7 cellular contexts compared by ENCODE assay signal in genomic region chr2:230703514-230703913, GRCh38.
"Had no signal": no experiment of that assay in that cellular context is flagged by ENCODE, and none has a peak within 500 bp of the region (broad histone marks: within the 10 kb centered on the region; RNA-seq: fewer than 3 reads in every experiment).

No MANE protein-coding gene starts in this region.

- H3K9ac ChIP-seq: KMS-11 had no signal

- H3K27ac ChIP-seq: KMS-11 had no signal

- DNase-seq: GOT3, H9, HCEC 1CT, KBM-7 had no signal

- FAIRE-seq: H54, HTR-8/SVneo had no signal

- H3K4me2 ChIP-seq: KMS-11 had no signal
